Comparison of ENCODE assay signal across 8 cellular contexts in the genomic region with DNA sequence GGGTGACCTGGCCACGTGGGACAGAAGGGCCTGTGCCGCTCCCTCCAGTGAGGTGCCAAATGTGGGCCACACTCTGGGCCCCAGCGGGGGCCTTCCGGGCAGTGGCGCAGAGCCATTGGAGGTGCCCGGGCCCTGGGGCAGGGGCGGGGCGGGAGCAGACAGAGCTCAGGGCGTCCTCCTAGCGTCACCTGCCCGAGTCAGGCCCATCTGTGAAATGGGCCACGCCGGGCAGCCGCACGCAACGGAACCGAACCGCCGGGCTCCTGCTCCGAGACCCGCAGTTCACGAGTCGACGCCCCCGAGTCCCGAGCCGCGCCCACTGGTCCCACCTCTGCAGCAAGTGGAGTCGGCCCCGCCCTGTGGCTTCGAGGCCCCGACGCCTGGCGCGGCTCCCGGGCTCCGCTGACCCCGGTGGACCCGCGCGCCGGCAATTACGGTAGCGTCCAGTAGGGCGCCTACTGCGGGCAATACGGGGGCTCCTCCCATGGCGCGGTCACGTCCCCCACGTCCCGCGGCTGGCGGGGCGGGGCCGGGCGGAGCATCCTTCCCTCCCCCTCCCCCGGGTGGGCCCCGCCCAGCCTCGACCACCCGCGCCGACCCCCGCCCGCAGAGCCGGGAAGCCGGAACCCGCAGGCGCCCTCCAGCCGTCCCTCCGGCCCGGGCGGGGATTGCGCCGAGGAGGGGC. TPM values are rescaled to one million over a fixed set of nuclear protein-coding genes. Genes with fewer than 3 reads are reported as not detected.
DNase-seq lines count a peak whose midpoint lies in the region; ATAC-seq and TF ChIP-seq lines count a peak whose summit lies in the region.

No MANE protein-coding gene starts in this region.

- H3K9me3 ChIP-seq in PC-9 (ENCODE audit: insufficient read depth, low read depth) = no peaks in the 10 kb centered on the region
- no peaks in the 10 kb centered on the region for H3K9me3 ChIP-seq in osteoblast (ENCODE audit: low read depth, low read length)

- H3K27ac ChIP-seq in PC-9 (peak overlapping the region; percentile 32; the same call in 1 of the 2 replicates), osteoblast (ENCODE audit: low read depth, low read length) (peak overlapping the region; percentile 63)

- intact Hi-C loops in PC-9 (cut with micrococcal nuclease; ENCODE audit: unreplicated experiment) = loop anchor here (2.0 to 10.0 kb wide), 3 partner anchors 14 to 264 kb away; no protein-coding TSS in a partner anchor
- intact Hi-C loops in Right ventricle myocardium superior (cut with DNase I) = loop anchor here (10.0 kb wide), 1 partner anchor 64 kb away; no protein-coding TSS in a partner anchor

- H3K4me3 ChIP-seq in GM06990 (replicated peaks; ENCODE audit: low read depth, low read length) = peak overlapping the region; percentile 70
- H3K4me3 ChIP-seq in PC-9 = peak overlapping the region; percentile 72
- H3K4me3 ChIP-seq in osteoblast (ENCODE audit: insufficient read depth, low read length) = peak overlapping the region; percentile 89

- no TSS peak for BruUV-seq in PC-9 (replicated peaks; lab: Mats Ljungman, UMichigan)

- H3K4me2 ChIP-seq in PC-9 (peak overlapping the region; percentile 79), osteoblast (ENCODE audit: insufficient read depth, low read length) (peak overlapping the region; percentile 86)

- no peaks in the 10 kb centered on the region for H3K9me2 ChIP-seq in PC-9 (ENCODE audit: insufficient read depth)

- H3K36me3 ChIP-seq in GM06990 (ENCODE audit: control insufficient read depth, insufficient read depth, low read length) = no peaks in the 10 kb centered on the region; the same call in 1 of the 2 replicates
- H3K36me3 ChIP-seq in PC-9 (ENCODE audit: low read depth) = no peaks in the 10 kb centered on the region
- H3K36me3 ChIP-seq in osteoblast (ENCODE audit: insufficient read depth, low read length) = peaks cover 12% of the 10 kb centered on the region

- TF ChIP-seq CTCF in GM06990 (IDR thresholded peaks at IDR 0.05; ENCODE audit: insufficient read depth, low read length, poor library complexity, severe bottlenecking) (peak; percentile 26), PC-9 (conservative IDR thresholded peaks at IDR 0.05) (peak; percentile 46), osteoblast (IDR thresholded peaks at IDR 0.05; ENCODE audit: extremely low read depth, low read depth, low read length) (no peak)

- ATAC-seq in HG02588 (IDR thresholded peaks at IDR 0.05; ENCODE audit: unreplicated experiment) = peak; percentile 28
- peak; percentile 85 for ATAC-seq in Right ventricle myocardium superior (ENCODE audit: poor library complexity)
- ATAC-seq in HG03565 (IDR thresholded peaks at IDR 0.05; ENCODE audit: unreplicated experiment) = no peak

- H3K27me3 ChIP-seq in GM06990 (replicated peaks; ENCODE audit: control insufficient read depth, insufficient read depth, low read length) = no peaks in the 10 kb centered on the region
- no peaks in the 10 kb centered on the region for H3K27me3 ChIP-seq in PC-9 (ENCODE audit: insufficient read depth, low read depth)
- H3K27me3 ChIP-seq in osteoblast (ENCODE audit: insufficient read depth, low read length) = no peaks in the 10 kb centered on the region

- peak; percentile 77 for DNase-seq in GM06990 (ENCODE audit: extremely low read depth, insufficient read length)
- DNase-seq in PC-9 = peak in 1 of 2 experiments; percentile 85
- DNase-seq in activated naive CD8-positive, alpha-beta T cell treated with anti-CD3 and anti-CD28 coated beads, Interleukin-2, amount 50 U/mL, for 16 hours (ENCODE audit: low read depth, low spot score) = peak; percentile 21
- peak; percentile 95 for DNase-seq in Right ventricle myocardium superior
- peak; percentile 100 for DNase-seq in osteoblast (ENCODE audit: insufficient read length, low spot score, missing footprints)
- DNase-seq in NCI-H2107 (lab: John Stamatoyannopoulos, UW) = no peak

- H3F3A ChIP-seq in PC-9 (ENCODE audit: insufficient read depth, low read depth) = peaks cover 26% of the 10 kb centered on the region; the same call in 1 of the 2 replicates

- H3K4me1 ChIP-seq in PC-9 (replicated peaks; ENCODE audit: insufficient read depth) (peaks cover 40% of the 10 kb centered on the region), osteoblast (ENCODE audit: insufficient read depth, low read length) (no peaks in the 10 kb centered on the region)

- peaks cover 58% of the 10 kb centered on the region for H3K79me2 ChIP-seq in PC-9 (ENCODE audit: low read depth)
- H3K79me2 ChIP-seq in osteoblast (ENCODE audit: insufficient read depth, low read length) = peaks cover 66% of the 10 kb centered on the region

- H4K20me1 ChIP-seq in PC-9 (ENCODE audit: insufficient read depth) (peaks cover 37% of the 10 kb centered on the region), osteoblast (ENCODE audit: insufficient read depth, low read length) (peaks cover 58% of the 10 kb centered on the region)

- POLR2A ChIA-PET in PC-9 (lab: Charles Lee; ENCODE audit: unreplicated experiment) = interaction anchor here (0.6 to 0.7 kb wide), 2 partner anchors 103 to 896 kb away, joined by 4 to 5 read pairs; partner anchors contain the start of gene SECTM1

- no peak overlapping the region for H2AFZ ChIP-seq in PC-9
- no peak overlapping the region for H2AFZ ChIP-seq in osteoblast (ENCODE audit: low read length)

- CTCF ChIA-PET in PC-9 (lab: Charles Lee) = no interaction called here

RNA-seq across cellular contexts. Expression of gene SLC16A3, which starts 1.9 kb away (rescaled TPM):
- total RNA-seq in PC-9 (2021) (157 and 198 TPM in 2 replicates), Right ventricle myocardium superior (10.0 TPM), osteoblast (129 and 222 TPM in 2 replicates)

RNA-seq across cellular contexts. Expression of gene CCDC57, which starts 18.1 kb away (rescaled TPM):
- total RNA-seq in PC-9 (2021) (138 and 140 TPM in 2 replicates), Right ventricle myocardium superior (8.6 TPM), osteoblast (21.0 and 25.9 TPM in 2 replicates)

RNA-seq across cellular contexts. Expression of gene CSNK1D, which starts 42.7 kb away (rescaled TPM):
- total RNA-seq in PC-9 (2021) (151 and 181 TPM in 2 replicates), Right ventricle myocardium superior (54.4 TPM), osteoblast (45.4 and 50.3 TPM in 2 replicates)

Comparison
In these comparisons a context has a peak if more than half of its experiments do, and no peak if none do; other contexts are left out.
1. RNA of gene SLC16A3, which starts 1.9 kb away (total RNA-seq): 129 to 222 TPM in osteoblast and 157 to 198 TPM in PC-9; 10.0 TPM in Right ventricle myocardium superior (single experiment); every median in the first group is over 10 times any median in the second.
2. Peak in every context shown above with its lines, with median percentiles within 50 percentile points of each other: H3K4me3 ChIP-seq.